In genomic region chr5:40823459-40823858, GRCh38 we compare ENCODE assay signal across 1 cellular context.
TF ChIP-seq lines count a peak whose summit lies in the region.

No MANE protein-coding gene starts in this region.

TF ChIP-seq in GM12878, 131 proteins besides CTCF, POLR2A, EP300 and RAD21:
- TF ChIP-seq TARDBP (IDR thresholded peaks at IDR 0.05; ENCODE audit: borderline replicate concordance): no peak
- no peak for TF ChIP-seq SREBF2 (IDR thresholded peaks at IDR 0.05; ENCODE audit: low read length)
- no peak for TF ChIP-seq CUX1 (IDR thresholded peaks at IDR 0.05; ENCODE audit: insufficient replicate concordance, low read depth, low read length)
- TF ChIP-seq JUND (IDR thresholded peaks at IDR 0.05; ENCODE audit: low read depth, low read length): no peak
